9 cellular contexts compared by ENCODE assay signal in genomic region chr22:29635734-29636357, GRCh38. TPM values are rescaled to one million over a fixed set of nuclear protein-coding genes. Genes with fewer than 3 reads are reported as not detected.
DNase-seq lines count a peak whose midpoint lies in the region; ATAC-seq and TF ChIP-seq lines count a peak whose summit lies in the region.
"Had no signal": no experiment of that assay in that cellular context is flagged by ENCODE, and none has a peak within 500 bp of the region (broad histone marks: within the 10 kb centered on the region; RNA-seq: fewer than 3 reads in every experiment).

No MANE protein-coding gene starts in this region.

- H3K4me1 ChIP-seq in DOHH2 (ENCODE audit: control insufficient read depth, low read length) = no peaks in the 10 kb centered on the region
- H3K4me1 ChIP-seq in KMS-11 (ENCODE audit: low read depth, poor library complexity, severe bottlenecking) = peaks cover 25% of the 10 kb centered on the region
- peaks cover 6% of the 10 kb centered on the region for H3K4me1 ChIP-seq in RWPE2 (ENCODE audit: insufficient read depth, poor library complexity, severe bottlenecking)
- H3K4me1 ChIP-seq in osteoblast (ENCODE audit: insufficient read depth, low read length) = peaks cover 15% of the 10 kb centered on the region

- no peak overlapping the region for H3K27ac ChIP-seq in DOHH2 (ENCODE audit: low read depth, low read length)
- H3K27ac ChIP-seq in KMS-11 = no peak overlapping the region
- peak overlapping the region; percentile 36 for H3K27ac ChIP-seq in RWPE2 (ENCODE audit: poor library complexity, severe bottlenecking)
- H3K27ac ChIP-seq in osteoblast (ENCODE audit: low read depth, low read length) = no peak overlapping the region

- H3K9ac ChIP-seq in KMS-11 = no peak overlapping the region

- H3K4me3 ChIP-seq in DOHH2 (ENCODE audit: low read length) = no peak overlapping the region
- H3K4me3 ChIP-seq in KMS-11 (IDR thresholded peaks at IDR 0.05; ENCODE audit: insufficient read depth, low read depth, low read length) = no peak overlapping the region
- no peak overlapping the region for H3K4me3 ChIP-seq in RWPE2 (ENCODE audit: severe bottlenecking)
- H3K4me3 ChIP-seq in osteoblast (ENCODE audit: insufficient read depth, low read length) = no peak overlapping the region

- H3K79me2 ChIP-seq in DOHH2 (ENCODE audit: control insufficient read depth, low read length) (peaks cover 32% of the 10 kb centered on the region), KMS-11 (ENCODE audit: insufficient read depth, low read depth) (no peaks in the 10 kb centered on the region; the same call in 1 of the 2 replicates), osteoblast (ENCODE audit: insufficient read depth, low read length) (peaks cover 83% of the 10 kb centered on the region)

- H3F3A ChIP-seq in DOHH2 (ENCODE audit: control insufficient read depth, insufficient read depth) = peaks cover 2% of the 10 kb centered on the region; the same call in 1 of the 2 replicates

- DNase-seq in RWPE2 (ENCODE audit: low spot score) (no peak), fibroblast of gingiva (ENCODE audit: low read depth) (peak; percentile 68), osteoblast (ENCODE audit: insufficient read length, low spot score, missing footprints) (no peak), GF-D8 (lab: John Stamatoyannopoulos, UW) (no peak)
- DNase-seq: activated B cell treated with CpG ODN at 0.5 μM for 24 hours had no signal

- ATAC-seq in RWPE2 (ENCODE audit: low read depth) (peak; percentile 76), GM18909 (IDR thresholded peaks at IDR 0.05; ENCODE audit: poor library complexity, unreplicated experiment) (no peak), GM19023 (IDR thresholded peaks at IDR 0.05; ENCODE audit: unreplicated experiment) (no peak)

- no peaks in the 10 kb centered on the region for H3K9me3 ChIP-seq in DOHH2 (ENCODE audit: control insufficient read depth, insufficient read depth, low read length)
- H3K9me3 ChIP-seq in RWPE2 (ENCODE audit: severe bottlenecking) = no peaks in the 10 kb centered on the region
- no peaks in the 10 kb centered on the region for H3K9me3 ChIP-seq in osteoblast (ENCODE audit: low read depth, low read length)

- H3K9me2 ChIP-seq in DOHH2 (replicated peaks; ENCODE audit: control insufficient read depth, low read length) = no peaks in the 10 kb centered on the region

- 0 out of 2 replicates have a peak, but pooled peaks cover 5% of the 10 kb centered on the region for H4K20me1 ChIP-seq in DOHH2 (ENCODE audit: control insufficient read depth, insufficient read depth, low read depth, low read length)
- H4K20me1 ChIP-seq in KMS-11 (ENCODE audit: insufficient read depth) = no peaks in the 10 kb centered on the region
- peaks cover 10% of the 10 kb centered on the region for H4K20me1 ChIP-seq in osteoblast (ENCODE audit: insufficient read depth, low read length)

- H3K36me3 ChIP-seq in DOHH2 (ENCODE audit: control insufficient read depth, low read length) (peaks cover 22% of the 10 kb centered on the region), KMS-11 (ENCODE audit: insufficient read depth) (no peaks in the 10 kb centered on the region), RWPE2 (ENCODE audit: low read depth) (peaks cover 39% of the 10 kb centered on the region), osteoblast (ENCODE audit: insufficient read depth, low read length) (peaks cover 23% of the 10 kb centered on the region)

- no peak overlapping the region for H3K4me2 ChIP-seq in DOHH2 (ENCODE audit: low read length)
- no peak overlapping the region for H3K4me2 ChIP-seq in KMS-11
- H3K4me2 ChIP-seq in osteoblast (ENCODE audit: insufficient read depth, low read length) = no peak overlapping the region

- peak; percentile 81 for TF ChIP-seq CTCF in DOHH2 (IDR thresholded peaks at IDR 0.05; ENCODE audit: low read depth, low read length, poor library complexity, severe bottlenecking)
- peak; percentile 74 for TF ChIP-seq CTCF in KMS-11 (conservative IDR thresholded peaks at IDR 0.05; ENCODE audit: low read depth, low read length)
- TF ChIP-seq CTCF in RWPE2 (IDR thresholded peaks at IDR 0.05; ENCODE audit: poor library complexity, severe bottlenecking) = peak; percentile 85
- TF ChIP-seq CTCF in osteoblast (IDR thresholded peaks at IDR 0.05; ENCODE audit: extremely low read depth, low read depth, low read length) = peak; percentile 70

- no peaks in the 10 kb centered on the region for H3K27me3 ChIP-seq in DOHH2 (ENCODE audit: control insufficient read depth, low read length)
- H3K27me3 ChIP-seq in KMS-11 (ENCODE audit: insufficient read depth, low read depth) = no peaks in the 10 kb centered on the region
- H3K27me3 ChIP-seq in RWPE2 (ENCODE audit: insufficient read depth, poor library complexity, severe bottlenecking) = no peaks in the 10 kb centered on the region
- no peaks in the 10 kb centered on the region for H3K27me3 ChIP-seq in osteoblast (ENCODE audit: insufficient read depth, low read length)

- no peak overlapping the region for H2AFZ ChIP-seq in KMS-11 (ENCODE audit: low read depth)
- H2AFZ ChIP-seq in osteoblast (ENCODE audit: low read length) = no peak overlapping the region

RNA-seq across cellular contexts. Expression of gene NF2, which starts 32.4 kb away (rescaled TPM):
- total RNA-seq in osteoblast = 72.7 and 84.0 TPM in 2 replicates

RNA-seq across cellular contexts. Expression of gene NIPSNAP1, which starts 54.9 kb away (rescaled TPM):
- total RNA-seq in osteoblast = 47.0 and 52.5 TPM in 2 replicates
